ENCODE assay signal across 9 cellular contexts in the genomic region with DNA sequence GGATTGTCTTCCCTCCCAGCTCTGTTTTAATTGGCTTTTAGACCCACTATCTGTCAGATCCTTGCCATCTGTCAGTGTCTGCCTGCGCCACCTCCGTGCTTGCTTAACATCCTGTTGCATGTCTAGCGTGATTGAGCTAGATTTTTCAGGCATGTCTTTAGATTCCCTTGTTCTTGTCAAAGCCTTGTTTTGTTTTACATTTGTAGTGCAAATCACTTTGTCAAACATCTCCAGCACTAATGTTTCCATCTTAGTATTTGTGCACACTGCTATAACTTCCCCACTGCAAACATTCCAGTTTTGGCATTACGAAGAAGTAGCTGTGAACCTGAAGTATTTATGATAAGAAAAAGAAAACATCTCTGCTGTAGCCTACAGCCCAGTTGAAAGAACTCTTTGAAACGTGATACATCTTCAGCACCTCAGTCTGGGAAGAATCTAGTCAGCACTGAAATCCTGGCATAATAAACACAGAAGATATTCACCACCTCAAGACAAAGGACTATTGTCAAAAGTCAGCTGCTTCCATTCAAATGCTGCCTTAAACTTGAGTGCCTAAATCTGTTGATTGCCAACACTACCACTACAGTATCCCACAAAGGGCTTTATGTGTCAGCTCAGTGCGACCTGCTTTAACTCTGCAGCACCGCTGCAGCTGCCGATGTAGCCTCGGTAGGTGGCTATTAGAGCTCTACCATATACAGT.
DNase-seq lines count a peak whose midpoint lies in the region; ATAC-seq, FAIRE-seq and TF ChIP-seq lines count a peak whose summit lies in the region.
"Had no signal": no experiment of that assay in that cellular context is flagged by ENCODE, and none has a peak within 500 bp of the region (broad histone marks: within the 10 kb centered on the region; RNA-seq: fewer than 3 reads in every experiment).

No MANE protein-coding gene starts in this region.

- peaks cover 47% of the 10 kb centered on the region for H3K4me1 Mint-ChIP-seq in brain
- peaks cover 8% of the 10 kb centered on the region for H3K4me1 Mint-ChIP-seq in activated CD8-positive, alpha-beta T cell treated with anti-CD3 and anti-CD28 coated beads for 36 hours (ENCODE audit: low read depth)
- H3K4me1 Mint-ChIP-seq in activated naive CD4-positive, alpha-beta T cell treated with anti-CD3 and anti-CD28 coated beads, Interleukin-2, amount 10 ng/mL, durations not matched to agents 7 days and 5 days, result peaks cover 7% of the 10 kb centered on the region

- peak overlapping the region; percentile 22 to 82 (median 79) for H3K27ac Mint-ChIP-seq in brain
- H3K27ac Mint-ChIP-seq in activated CD8-positive, alpha-beta T cell treated with anti-CD3 and anti-CD28 coated beads for 36 hours, result no peak overlapping the region
- no peak overlapping the region for H3K27ac Mint-ChIP-seq in activated naive CD4-positive, alpha-beta T cell treated with anti-CD3 and anti-CD28 coated beads, Interleukin-2, amount 10 ng/mL, durations not matched to agents 7 days and 5 days

- H3K36me3 ChIP-seq in kidney (ENCODE audit: control insufficient read depth in 1 of 2, insufficient read depth in 2 of 2, low read length in 2 of 2) (peaks cover 6 to 22% of the 10 kb centered on the region in 2 donors), ovary (no peaks in the 10 kb centered on the region)

- WGBS in ovary, 3 donors, result 53 to 71% (median 57%) methylated on average over 9 of the region's 9 CpGs

- ATAC-seq in activated CD8-positive, alpha-beta T cell treated with anti-CD3 and anti-CD28 coated beads for 36 hours, result no peak

- DNase-seq in A172 (ENCODE audit: low spot score) (peak; percentile 31), NB4 (ENCODE audit: low read depth) (peak; percentile 76), kidney (no peak), GM12892 (ENCODE audit: insufficient read length) (no peak), ovary (no peak)
- DNase-seq in activated CD8-positive, alpha-beta T cell treated with anti-CD3 and anti-CD28 coated beads for 36 hours, result no peak
- no peak for DNase-seq in activated naive CD4-positive, alpha-beta T cell treated with anti-CD3 and anti-CD28 coated beads, Interleukin-2, amount 10 ng/mL, durations not matched to agents 7 days and 5 days

- H3K4me3 ChIP-seq in NB4 (ENCODE audit: low read depth, low read length) (no peak overlapping the region), kidney (ENCODE audit: low read length in 2 of 2) (no peak overlapping the region), ovary (no peak overlapping the region)

- H3K27me3 Mint-ChIP-seq in brain, result no peaks in the 10 kb centered on the region
- peaks cover 11% of the 10 kb centered on the region for H3K27me3 Mint-ChIP-seq in activated CD8-positive, alpha-beta T cell treated with anti-CD3 and anti-CD28 coated beads for 36 hours
- H3K27me3 Mint-ChIP-seq in activated naive CD4-positive, alpha-beta T cell treated with anti-CD3 and anti-CD28 coated beads, Interleukin-2, amount 10 ng/mL, durations not matched to agents 7 days and 5 days, result peaks cover 7% of the 10 kb centered on the region
- H3K27me3 Mint-ChIP-seq: CD4-positive, CD25-positive, alpha-beta regulatory T cell had no signal

- H3K9me3 ChIP-seq in kidney (ENCODE audit: control insufficient read depth in 1 of 2, low read length in 2 of 2) (no peaks in the 10 kb centered on the region), ovary (no peaks in the 10 kb centered on the region)

- H3K27me3 ChIP-seq in ovary, result no peaks in the 10 kb centered on the region

- H3K4me1 ChIP-seq in kidney (ENCODE audit: control insufficient read depth in 1 of 2, insufficient read depth in 1 of 2, low read depth in 1 of 2, low read length in 2 of 2) (peaks cover 11 to 27% of the 10 kb centered on the region in 2 donors), ovary (ENCODE audit: insufficient read depth) (no peaks in the 10 kb centered on the region)

- FAIRE-seq in kidney (lab: Jason Lieb, UNC), result no peak
- FAIRE-seq in GM12892 (lab: Jason Lieb, UNC), result no peak

- peaks cover 41% of the 10 kb centered on the region for H3K36me3 Mint-ChIP-seq in brain
- no peaks in the 10 kb centered on the region for H3K36me3 Mint-ChIP-seq in activated CD8-positive, alpha-beta T cell treated with anti-CD3 and anti-CD28 coated beads for 36 hours (ENCODE audit: low read depth)
- no peaks in the 10 kb centered on the region for H3K36me3 Mint-ChIP-seq in activated naive CD4-positive, alpha-beta T cell treated with anti-CD3 and anti-CD28 coated beads, Interleukin-2, amount 10 ng/mL, durations not matched to agents 7 days and 5 days
- H3K36me3 Mint-ChIP-seq: CD4-positive, CD25-positive, alpha-beta regulatory T cell had no signal

- H3K9ac ChIP-seq in kidney (ENCODE audit: low read length in 2 of 2), result no peak overlapping the region

- TF ChIP-seq POLR2A in NB4 (IDR thresholded peaks at IDR 0.05; ENCODE audit: extremely low read depth, insufficient read length), result no peak
- no peak for TF ChIP-seq POLR2A in GM12892 (IDR thresholded peaks at IDR 0.05; ENCODE audit: low read depth, low read length)
- no peak for TF ChIP-seq POLR2A in ovary (IDR thresholded peaks at IDR 0.05)

- no peak for TF ChIP-seq EP300 in ovary (IDR thresholded peaks at IDR 0.05)

- H3K4me3 Mint-ChIP-seq in brain, result peak overlapping the region in 2 of 5 experiments; percentile 6 to 8
- H3K4me3 Mint-ChIP-seq in activated CD8-positive, alpha-beta T cell treated with anti-CD3 and anti-CD28 coated beads for 36 hours, result no peak overlapping the region
- H3K4me3 Mint-ChIP-seq in activated naive CD4-positive, alpha-beta T cell treated with anti-CD3 and anti-CD28 coated beads, Interleukin-2, amount 10 ng/mL, durations not matched to agents 7 days and 5 days, result no peak overlapping the region
- H3K4me3 Mint-ChIP-seq: CD4-positive, CD25-positive, alpha-beta regulatory T cell had no signal

- POLR2A ChIA-PET in activated CD8-positive, alpha-beta T cell treated with anti-CD3 and anti-CD28 coated beads for 36 hours (lab: Charles Lee), result interaction anchor here (0.6 kb wide), 1 partner anchor 1754 kb away, joined by 3 read pairs; no protein-coding TSS in a partner anchor

- intact Hi-C loops in kidney (cut with DNase I) (no loop called here), ovary (cut with DNase I) (no loop called here)
- intact Hi-C loops in activated CD8-positive, alpha-beta T cell treated with anti-CD3 and anti-CD28 coated beads for 36 hours (cut with micrococcal nuclease), result no loop called here

- H3K9me3 Mint-ChIP-seq in brain, result peaks cover 0 to 2% (median 0%) of the 10 kb centered on the region in 5 experiments
- no peaks in the 10 kb centered on the region for H3K9me3 Mint-ChIP-seq in activated CD8-positive, alpha-beta T cell treated with anti-CD3 and anti-CD28 coated beads for 36 hours
- no peaks in the 10 kb centered on the region for H3K9me3 Mint-ChIP-seq in activated naive CD4-positive, alpha-beta T cell treated with anti-CD3 and anti-CD28 coated beads, Interleukin-2, amount 10 ng/mL, durations not matched to agents 7 days and 5 days
- H3K9me3 Mint-ChIP-seq: CD4-positive, CD25-positive, alpha-beta regulatory T cell had no signal

- CTCF ChIA-PET in activated CD8-positive, alpha-beta T cell treated with anti-CD3 and anti-CD28 coated beads for 36 hours (lab: Charles Lee), result interaction anchor here (0.9 to 1.1 kb wide), 3 partner anchors 14 to 63 kb away, joined by 3 read pairs; no protein-coding TSS in a partner anchor
- CTCF ChIA-PET in activated naive CD4-positive, alpha-beta T cell treated with anti-CD3 and anti-CD28 coated beads, Interleukin-2, amount 10 ng/mL, durations not matched to agents 7 days and 5 days (lab: Charles Lee), result no interaction called here

- TF ChIP-seq CTCF in NB4 (IDR thresholded peaks at IDR 0.05; ENCODE audit: low read depth, low read length) (no peak), brain (conservative IDR thresholded peaks at IDR 0.05) (no peak), kidney (IDR thresholded peaks at IDR 0.05; ENCODE audit: borderline replicate concordance, extremely low read depth, insufficient read depth) (no peak), ovary (IDR thresholded peaks at IDR 0.05) (no peak)
- TF ChIP-seq CTCF in activated CD8-positive, alpha-beta T cell treated with anti-CD3 and anti-CD28 coated beads for 36 hours (IDR thresholded peaks at IDR 0.05), result no peak

- peak overlapping the region; percentile 8 to 20 for H3K27ac ChIP-seq in kidney (ENCODE audit: low read depth in 2 of 2, low read length in 2 of 2)
- no peak overlapping the region for H3K27ac ChIP-seq in ovary

Comparison
In these comparisons a context has a peak if more than half of its experiments do, and no peak if none do; other contexts are left out.
1. DNase-seq: peak in A172 (single experiment) and NB4 (single experiment); none in kidney (single experiment), GM12892 (single experiment), activated CD8-positive, alpha-beta T cell treated with anti-CD3 and anti-CD28 coated beads for 36 hours (single experiment), ovary (0 of 5) and activated naive CD4-positive, alpha-beta T cell treated with anti-CD3 and anti-CD28 coated beads, Interleukin-2, amount 10 ng/mL, durations not matched to agents 7 days and 5 days (single experiment).
2. H3K27ac Mint-ChIP-seq: peak in brain (5 of 5); none in activated CD8-positive, alpha-beta T cell treated with anti-CD3 and anti-CD28 coated beads for 36 hours (single experiment) and activated naive CD4-positive, alpha-beta T cell treated with anti-CD3 and anti-CD28 coated beads, Interleukin-2, amount 10 ng/mL, durations not matched to agents 7 days and 5 days (single experiment).
3. H3K27ac ChIP-seq: peak in kidney (2 of 2); none in ovary (0 of 2).